ENCODE assay signal across 31 cellular contexts in genomic region chr3:85377115-85377514, GRCh38.
DNase-seq lines count a peak whose midpoint lies in the region; ATAC-seq, FAIRE-seq and TF ChIP-seq lines count a peak whose summit lies in the region.
"Had no signal": no experiment of that assay in that cellular context is flagged by ENCODE, and none has a peak within 500 bp of the region (broad histone marks: within the 10 kb centered on the region; RNA-seq: fewer than 3 reads in every experiment).

No MANE protein-coding gene starts in this region.

- TF ChIP-seq RAD21 in K562 (CRISPR knock-in tag; conservative IDR thresholded peaks at IDR 0.05 in 1 of 2, IDR thresholded peaks at IDR 0.05 in 1 of 2): no peak

- 0% methylated on average over 3 of the region's 3 CpGs for WGBS in K562 (ENCODE audit: insufficient coverage, low coverage, missing lambda C conversion rate)

- no peaks in the 10 kb centered on the region for H3K9me1 ChIP-seq in K562 (ENCODE audit: control insufficient read depth, insufficient read depth, low read length)

- DNase-seq in D721Med (ENCODE audit: insufficient read length, low spot score): no peak
- peak in 1 of 4 experiments; percentile 30 for DNase-seq in K562 (ENCODE audit: extremely low read depth in 1 of 4, low spot score in 3 of 4)
- no peak for DNase-seq in WTC11 (ENCODE audit: low spot score)
- no peak for DNase-seq in NCI-H226
- DNase-seq: 8988T; ACHN; AML-193; BE2C; C1 segment of cervical spinal cord; Caco-2; Calu3; CD4-positive, alpha-beta memory T cell; CD4-positive, alpha-beta T cell; CD4-positive, CD25-positive, alpha-beta regulatory T cell; CD8-positive, alpha-beta memory T cell; CD8-positive, alpha-beta T cell; COR-L47; DMS 273 treated with DMSO at 0.1 percent for 48 hours; DMS153; DMS53; DMS79; DMS79 treated with DMSO at 0.1 percent for 48 hours; DND-41; EL had no signal

- H3K4me3 ChIP-seq in K562: no peak overlapping the region
- H3K4me3 ChIP-seq: A549; BLaER1; BLaER1 treated with 17β-estradiol and CSF1 and Interleukin-3, amounts not matched to agents 10 nM and 100 nM had no signal

- no peak overlapping the region for H3K4me3 Mint-ChIP-seq in WTC11
- H3K4me3 Mint-ChIP-seq: B cell; CD14-positive monocyte; CD4-positive, alpha-beta memory T cell; CD4-positive, alpha-beta T cell; CD4-positive, CD25-positive, alpha-beta regulatory T cell; CD8-positive, alpha-beta memory T cell; CD8-positive, alpha-beta T cell had no signal

- H3K9ac ChIP-seq in K562 (ENCODE audit: insufficient read depth in 1 of 2, low read depth in 2 of 2, low read length in 2 of 2): no peak overlapping the region
- H3K9ac ChIP-seq: BLaER1; BLaER1 treated with 17β-estradiol and CSF1 and Interleukin-3, amounts not matched to agents 10 nM and 100 nM had no signal

- CTCF ChIA-PET in K562 (lab: Yijun Ruan, JAX; ENCODE audit: low intra/inter-chr PET ratio): no interaction called here
- CTCF ChIA-PET in WTC11 (lab: Charles Lee): interaction anchor here (0.9 kb wide), 1 partner anchor 17 kb away, joined by 3 read pairs; no protein-coding TSS in a partner anchor

- H3K36me3 Mint-ChIP-seq in WTC11: no peaks in the 10 kb centered on the region
- H3K36me3 Mint-ChIP-seq: CD14-positive monocyte; CD4-positive, alpha-beta memory T cell; CD4-positive, CD25-positive, alpha-beta regulatory T cell; CD8-positive, alpha-beta memory T cell; CD8-positive, alpha-beta T cell had no signal

- no peaks in the 10 kb centered on the region for H3K27me3 Mint-ChIP-seq in WTC11 (ENCODE audit: low read depth)
- H3K27me3 Mint-ChIP-seq: B cell; CD4-positive, alpha-beta memory T cell; CD4-positive, alpha-beta T cell; CD4-positive, CD25-positive, alpha-beta regulatory T cell; CD8-positive, alpha-beta memory T cell had no signal

- TF ChIP-seq EP300 in K562 (IDR thresholded peaks at IDR 0.05; ENCODE audit: low read length): no peak

- no peaks in the 10 kb centered on the region for H3K79me2 ChIP-seq in K562 (ENCODE audit: control insufficient read depth, insufficient read depth, low read length)

- no peaks in the 10 kb centered on the region for H3K9me3 ChIP-seq in K562 (replicated peaks; ENCODE audit: control insufficient read depth, insufficient read depth, low read depth, low read length)
- H3K9me3 ChIP-seq: A549; BE2C; BLaER1; BLaER1 treated with 17β-estradiol and CSF1 and Interleukin-3, amounts not matched to agents 10 nM and 100 nM; Caco-2 had no signal

- H4K20me1 ChIP-seq in K562 (replicated peaks; ENCODE audit: control insufficient read depth, insufficient read depth, low read length): no peaks in the 10 kb centered on the region
- H4K20me1 ChIP-seq: BLaER1; BLaER1 treated with 17β-estradiol and CSF1 and Interleukin-3, amounts not matched to agents 10 nM and 100 nM had no signal

- TF ChIP-seq CTCF in D721Med (IDR thresholded peaks at IDR 0.05; ENCODE audit: insufficient read depth, missing control alignments) (no peak), K562 (IDR thresholded peaks at IDR 0.05 in 2 of 3, conservative IDR thresholded peaks at IDR 0.05 in 1 of 3; ENCODE audit: insufficient read depth in 2 of 3, low read depth in 1 of 3, low read length in 3 of 3) (no peak), WTC11 (IDR thresholded peaks at IDR 0.05) (no peak)

- no peaks in the 10 kb centered on the region for H3K4me1 ChIP-seq in K562 (replicated peaks in 1 of 2; ENCODE audit: control insufficient read depth in 2 of 2, insufficient read depth in 2 of 2, low read length in 2 of 2)
- H3K4me1 ChIP-seq: A549; BLaER1; BLaER1 treated with 17β-estradiol and CSF1 and Interleukin-3, amounts not matched to agents 10 nM and 100 nM; Caco-2 had no signal

- H3K4me2 ChIP-seq in K562 (ENCODE audit: insufficient read depth, low read length): no peak overlapping the region
- H3K4me2 ChIP-seq: A549; BLaER1; BLaER1 treated with 17β-estradiol and CSF1 and Interleukin-3, amounts not matched to agents 10 nM and 100 nM had no signal

- no peak for TF ChIP-seq POLR2A in K562 (conservative IDR thresholded peaks at IDR 0.05)

- no peak for ATAC-seq in K562
- no peak for ATAC-seq in WTC11
- ATAC-seq: A549; CD8-positive, alpha-beta T cell had no signal

- no peaks in the 10 kb centered on the region for H3K36me3 ChIP-seq in K562 (ENCODE audit: control insufficient read depth, insufficient read depth, low read length)
- H3K36me3 ChIP-seq: BE2C; BLaER1; BLaER1 treated with 17β-estradiol and CSF1 and Interleukin-3, amounts not matched to agents 10 nM and 100 nM had no signal

- intact Hi-C loops in K562 (cut with micrococcal nuclease): no loop called here

- H2AFZ ChIP-seq in K562 (ENCODE audit: low read depth, low read length): no peak overlapping the region

- H3K9me3 Mint-ChIP-seq in WTC11: no peaks in the 10 kb centered on the region; the same call in 1 of the 2 replicates
- H3K9me3 Mint-ChIP-seq: CD4-positive, alpha-beta T cell had no signal

- BruUV-seq in K562 (replicated peaks; lab: Mats Ljungman, UMichigan): no TSS peak

- H3K4me1 Mint-ChIP-seq in WTC11: no peaks in the 10 kb centered on the region
- H3K4me1 Mint-ChIP-seq: B cell; CD14-positive monocyte; CD4-positive, alpha-beta memory T cell; CD4-positive, CD25-positive, alpha-beta regulatory T cell; CD8-positive, alpha-beta memory T cell had no signal

- POLR2A ChIA-PET in K562 (lab: Yijun Ruan, JAX) (no interaction called here), WTC11 (lab: Charles Lee) (no interaction called here)

- in situ Hi-C loops in K562 (cut with MboI): no loop called here

- FAIRE-seq in D721Med (lab: Jason Lieb, UNC) (peak; percentile 6), K562 (lab: Jason Lieb, UNC) (no peak)
- FAIRE-seq: A549 had no signal

- H3K27ac ChIP-seq in K562 (ENCODE audit: extremely low read depth, low read depth, low read length): no peak overlapping the region
- H3K27ac ChIP-seq: 22Rv1; A549; BLaER1; BLaER1 treated with 17β-estradiol and CSF1 and Interleukin-3, amounts not matched to agents 10 nM and 100 nM; C4-2B had no signal

- H3K27me3 ChIP-seq in K562 (ENCODE audit: control insufficient read depth in 2 of 2, insufficient read depth in 2 of 2, low read length in 2 of 2): no peaks in the 10 kb centered on the region
- H3K27me3 ChIP-seq: BE2C; BLaER1; BLaER1 treated with 17β-estradiol and CSF1 and Interleukin-3, amounts not matched to agents 10 nM and 100 nM had no signal

- H3K27ac Mint-ChIP-seq in WTC11: no peak overlapping the region
- H3K27ac Mint-ChIP-seq: B cell; CD14-positive monocyte; CD4-positive, alpha-beta memory T cell; CD4-positive, alpha-beta T cell; CD4-positive, CD25-positive, alpha-beta regulatory T cell; CD8-positive, alpha-beta memory T cell; CD8-positive, alpha-beta T cell had no signal

TF ChIP-seq in K562, 482 proteins besides CTCF, POLR2A, EP300 and RAD21 (continues in another document):
- TF ChIP-seq TAL1 (IDR thresholded peaks at IDR 0.05): peak; percentile 72
- peak; percentile 63; the same call in 1 of the 2 replicates for TF ChIP-seq TEAD4 (IDR thresholded peaks at IDR 0.05; ENCODE audit: low read length)
- TF ChIP-seq TEAD4 (CRISPR knock-in tag; IDR thresholded peaks at IDR 0.05; ENCODE audit: borderline replicate concordance): no peak
- peak; percentile 57 for TF ChIP-seq MEIS2 (IDR thresholded peaks at IDR 0.05; ENCODE audit: partially characterized antibody)
- peak; percentile 74 for TF ChIP-seq CBFA2T3 (IDR thresholded peaks at IDR 0.05)
- TF ChIP-seq NFE2L1 (tag; IDR thresholded peaks at IDR 0.05; ENCODE audit: borderline replicate concordance, low read depth): no peak
- TF ChIP-seq ZBTB9 (CRISPR knock-in tag; IDR thresholded peaks at IDR 0.05): no peak
- TF ChIP-seq SRSF3 (IDR thresholded peaks at IDR 0.05; ENCODE audit: insufficient read depth, low read length): no peak
- no peak for TF ChIP-seq NEUROD1 (IDR thresholded peaks at IDR 0.05; ENCODE audit: borderline replicate concordance, low read depth, low read length, partially characterized antibody)
- TF ChIP-seq POU5F1 (IDR thresholded peaks at IDR 0.05; ENCODE audit: borderline replicate concordance, low read depth, low read length, partially characterized antibody): no peak

TF ChIP-seq in WTC11, 78 proteins besides CTCF, POLR2A, EP300 and RAD21 (continues in another document):
- TF ChIP-seq SOX15 (CRISPR knock-in tag; IDR thresholded peaks at IDR 0.05) (no peak), GRHL2 (CRISPR knock-in tag; IDR thresholded peaks at IDR 0.05; ENCODE audit: insufficient replicate concordance, severe bottlenecking) (no peak), STAT6 (CRISPR knock-in tag; conservative IDR thresholded peaks at IDR 0.05; ENCODE audit: low read depth) (no peak), OVOL2 (CRISPR knock-in tag; IDR thresholded peaks at IDR 0.05; ENCODE audit: borderline replicate concordance) (no peak)
